ENCODE assay signal across 1 cellular context in the genomic region with DNA sequence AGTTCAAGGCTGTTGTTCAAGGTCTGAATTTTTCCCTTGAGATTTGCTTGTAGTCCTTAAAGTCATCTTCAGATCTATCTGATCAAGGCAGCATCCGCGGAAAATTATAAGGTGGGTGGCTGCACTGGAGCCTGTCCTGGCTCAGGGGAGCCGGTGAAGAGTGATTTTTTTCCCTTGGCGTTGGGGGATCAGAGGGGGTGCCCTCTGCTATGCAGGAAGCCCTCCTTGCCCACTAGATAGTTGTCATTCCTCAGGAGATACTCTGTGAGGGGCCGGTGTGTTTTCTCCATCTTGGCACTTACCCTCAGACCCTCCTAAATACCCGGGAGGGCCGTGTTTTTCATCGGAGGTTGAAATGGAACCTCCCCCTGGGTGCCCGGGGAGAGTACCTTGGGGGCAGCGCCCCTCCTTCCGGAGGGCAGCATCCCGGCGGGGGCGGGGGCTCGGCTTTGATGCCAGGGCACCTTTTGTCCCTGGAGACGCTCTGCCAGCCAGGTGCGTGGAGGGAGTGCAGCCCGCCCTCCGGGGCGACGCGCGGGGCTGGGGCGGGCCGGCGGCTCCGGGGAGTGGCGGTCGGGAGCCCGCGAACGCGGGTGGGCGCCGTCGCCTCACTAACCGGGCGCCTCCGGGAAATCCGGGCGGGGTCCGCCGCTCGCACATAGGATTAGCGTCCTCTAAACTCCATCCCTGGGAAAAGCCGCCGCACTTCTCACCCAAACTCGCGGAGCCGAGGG.
A peak's percentile ranks its signal among the peaks of the same experiment; 100 is the strongest.
TF ChIP-seq lines count a peak whose summit lies in the region.

No MANE protein-coding gene starts in this region.

TF ChIP-seq in GM12878, 131 proteins besides CTCF, POLR2A, EP300 and RAD21:
- peak in 1 of 2 experiments; percentile 22; a peak in 1 of 3 replicates for TF ChIP-seq EGR1 (IDR thresholded peaks at IDR 0.05; ENCODE audit: borderline replicate concordance in 1 of 2, low read depth in 2 of 2, low read length in 2 of 2)
TF ChIP-seq in GM12878: peak in this region for 1; not testable (repeated sequence) for 130.
